ENCODE assay signal across 1 cellular context in the genomic region with DNA sequence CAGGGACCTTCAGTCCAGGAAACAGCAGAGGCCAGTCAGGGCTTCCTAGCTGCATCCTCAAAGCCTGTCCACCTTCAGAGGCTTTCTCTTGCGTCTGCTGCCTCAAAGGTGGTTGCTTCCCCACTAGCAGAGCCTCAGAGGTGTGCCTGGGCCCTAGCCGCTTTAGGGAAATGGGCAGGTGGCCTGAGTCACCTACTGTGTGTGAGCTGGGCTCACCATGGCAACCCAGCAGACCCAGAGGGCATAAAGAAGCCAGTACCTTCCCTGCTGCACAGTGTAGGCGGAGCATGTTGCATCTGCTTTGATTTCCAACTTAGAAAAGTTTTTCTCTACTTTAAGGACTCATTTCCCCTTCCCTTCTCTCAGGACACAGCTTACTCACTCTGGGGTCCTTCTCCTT.
TF ChIP-seq lines count a peak whose summit lies in the region.

No MANE protein-coding gene starts in this region.

TF ChIP-seq in H1, 55 proteins besides CTCF, POLR2A, EP300 and RAD21:
- TF ChIP-seq SP1 (IDR thresholded peaks at IDR 0.05; ENCODE audit: low read depth, low read length) (no peak), SIN3A (conservative IDR thresholded peaks at IDR 0.05 in 1 of 2, IDR thresholded peaks at IDR 0.05 in 1 of 2; ENCODE audit: low read depth in 1 of 2, low read length in 2 of 2) (no peak), SRF (IDR thresholded peaks at IDR 0.05; ENCODE audit: low read depth, low read length) (no peak), JUN (IDR thresholded peaks at IDR 0.05; ENCODE audit: low read depth, low read length) (no peak), TEAD4 (IDR thresholded peaks at IDR 0.05; ENCODE audit: low read depth, low read length) (no peak)
